Comparison of ENCODE assay signal across 12 cellular contexts in the genomic region with DNA sequence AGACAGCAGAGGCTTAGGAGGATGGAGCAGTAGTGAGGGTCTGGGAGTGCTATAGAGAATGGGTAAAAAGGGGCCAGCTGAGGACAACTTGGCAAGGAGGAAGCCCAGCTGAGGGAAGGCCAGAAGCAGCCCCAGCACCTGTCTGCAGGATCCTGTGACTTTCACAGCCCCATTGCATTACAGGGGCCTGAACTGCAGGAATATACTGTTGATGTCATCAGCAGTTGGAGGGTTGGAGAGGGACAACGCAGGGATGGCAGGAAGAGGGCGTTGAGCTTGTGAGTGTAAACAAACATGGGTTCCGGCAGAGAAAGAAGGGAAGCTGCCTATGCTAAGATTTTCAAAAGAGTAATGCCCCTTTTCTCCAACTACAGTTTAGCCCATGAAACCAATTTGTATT.
"Had no signal": no experiment of that assay in that cellular context is flagged by ENCODE, and none has a peak within 500 bp of the region (broad histone marks: within the 10 kb centered on the region; RNA-seq: fewer than 3 reads in every experiment).

No MANE protein-coding gene starts in this region.

- H3K9me3 ChIP-seq: breast epithelium, upper lobe of right lung had no signal

- H3K27ac ChIP-seq: breast epithelium, dorsolateral prefrontal cortex, upper lobe of right lung, WERI-Rb-1 had no signal

- DNase-seq: activated CD4-positive, alpha-beta T cell treated with anti-CD3 and anti-CD28 coated beads for 36 hours; activated CD8-positive, alpha-beta memory T cell treated with anti-CD3 and anti-CD28 coated beads, Interleukin-2, amount 50 U/mL, for 4 hours; activated CD8-positive, alpha-beta T cell treated with anti-CD3 and anti-CD28 coated beads for 36 hours; activated naive CD8-positive, alpha-beta T cell treated with anti-CD3 and anti-CD28 coated beads, Interleukin-2, amount 10 ng/mL, durations not matched to agents 7 days and 5 days; anterior cingulate cortex; dorsolateral prefrontal cortex; stimulated activated CD4-positive, alpha-beta T cell treated with anti-CD3 and anti-CD28 coated beads, Interleukin-4, amount 100 ng/mL, for 24 hours; T1000; upper lobe of right lung; WERI-Rb-1 had no signal

- ATAC-seq: activated CD4-positive, alpha-beta T cell treated with anti-CD3 and anti-CD28 coated beads for 36 hours; activated CD8-positive, alpha-beta T cell treated with anti-CD3 and anti-CD28 coated beads for 36 hours; esophagus mucosa; upper lobe of right lung had no signal

- H3K4me1 ChIP-seq: breast epithelium had no signal

- H3K4me3 ChIP-seq: breast epithelium, dorsolateral prefrontal cortex, upper lobe of right lung had no signal

- H3K27me3 ChIP-seq: breast epithelium, dorsolateral prefrontal cortex, upper lobe of right lung had no signal

- H3K36me3 ChIP-seq: breast epithelium, upper lobe of right lung, WERI-Rb-1 had no signal
